Comparison of ENCODE assay signal across 1 cellular context in the genomic region with DNA sequence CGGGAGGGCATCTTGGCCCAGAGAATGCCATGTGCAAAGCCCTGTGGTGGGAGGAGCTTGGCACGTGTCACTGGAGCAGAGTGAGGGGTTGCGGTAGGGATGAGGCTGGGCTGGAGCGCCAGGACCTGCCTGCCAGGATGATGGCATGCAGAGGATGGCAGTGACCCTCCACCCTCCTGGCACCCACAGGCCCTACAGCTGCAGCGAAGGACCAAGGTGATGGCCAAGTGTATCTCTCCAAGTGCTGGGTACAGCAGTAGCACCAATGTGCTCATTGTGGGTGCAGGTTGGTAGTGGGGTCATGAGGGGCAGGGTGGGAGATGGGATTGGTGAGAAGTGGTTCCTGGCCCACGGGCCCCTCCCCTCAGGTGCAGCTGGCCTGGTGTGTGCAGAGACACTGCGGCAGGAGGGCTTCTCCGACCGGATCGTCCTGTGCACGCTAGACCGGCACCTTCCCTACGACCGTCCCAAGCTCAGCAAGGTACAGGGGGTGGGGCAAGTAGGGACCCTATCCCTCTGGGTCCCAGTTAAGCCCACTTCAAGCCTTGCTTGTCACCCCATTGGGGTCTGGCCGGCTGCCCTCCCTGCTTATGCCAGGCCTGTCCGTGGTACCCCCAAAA.
A peak's percentile ranks its signal among the peaks of the same experiment; 100 is the strongest.
TF ChIP-seq lines count a peak whose summit lies in the region.

No MANE protein-coding gene starts in this region.

TF ChIP-seq in K562, 482 proteins besides CTCF, POLR2A, EP300 and RAD21 (continues in another document):
- TF ChIP-seq HDAC6 (IDR thresholded peaks at IDR 0.05; ENCODE audit: low read depth, low read length) (0 out of 2 replicates have a peak, but pooled peaks have one; percentile 40), PYGO2 (tag; IDR thresholded peaks at IDR 0.05) (no peak), ZNF41 (CRISPR knock-in tag; conservative IDR thresholded peaks at IDR 0.05) (no peak), ARNT (IDR thresholded peaks at IDR 0.05) (no peak), FIP1L1 (IDR thresholded peaks at IDR 0.05; ENCODE audit: low read depth, low read length, poor library complexity, severe bottlenecking) (no peak), EGR1 (conservative IDR thresholded peaks at IDR 0.05) (no peak), BHLHE40 (IDR thresholded peaks at IDR 0.05; ENCODE audit: low read length) (0 out of 2 replicates have a peak, but pooled peaks have one; percentile 16), CBX3 (IDR thresholded peaks at IDR 0.05; ENCODE audit: borderline replicate concordance in 1 of 2, low read length in 2 of 2) (peak in 1 of 2 experiments; percentile 14; a peak in 1 of 3 replicates), CHD1 (IDR thresholded peaks at IDR 0.05; ENCODE audit: low read length) (no peak), NFIX (CRISPR knock-in tag; IDR thresholded peaks at IDR 0.05; ENCODE audit: low read depth) (no peak), ZFP1 (CRISPR knock-in tag; IDR thresholded peaks at IDR 0.05) (no peak), STAT5B (CRISPR knock-in tag; IDR thresholded peaks at IDR 0.05) (no peak), RBM22 (IDR thresholded peaks at IDR 0.05; ENCODE audit: low read depth, low read length, poor library complexity, severe bottlenecking) (no peak), RAD51 (IDR thresholded peaks at IDR 0.05; ENCODE audit: borderline replicate concordance, low read depth) (no peak), ZNF197 (CRISPR knock-in tag; IDR thresholded peaks at IDR 0.05; ENCODE audit: low read depth) (no peak), SREBF1 (IDR thresholded peaks at IDR 0.05; ENCODE audit: borderline replicate concordance, low read depth, low read length) (no peak), NELFE (IDR thresholded peaks at IDR 0.05; ENCODE audit: insufficient read depth, insufficient read length) (no peak), NR2F6 (CRISPR knock-in tag; IDR thresholded peaks at IDR 0.05) (no peak), GATAD2B (IDR thresholded peaks at IDR 0.05; ENCODE audit: borderline replicate concordance) (no peak), RBBP5 (IDR thresholded peaks at IDR 0.05; ENCODE audit: borderline replicate concordance, insufficient read depth, low read length, poor library complexity, severe bottlenecking) (peak; percentile 43), MEIS2 (IDR thresholded peaks at IDR 0.05; ENCODE audit: partially characterized antibody) (no peak), EZH2 (IDR thresholded peaks at IDR 0.05; ENCODE audit: borderline replicate concordance, low read depth, low read length) (peak; percentile 87; the same call in 1 of the 2 replicates)
- TF ChIP-seq, protein P1, sequence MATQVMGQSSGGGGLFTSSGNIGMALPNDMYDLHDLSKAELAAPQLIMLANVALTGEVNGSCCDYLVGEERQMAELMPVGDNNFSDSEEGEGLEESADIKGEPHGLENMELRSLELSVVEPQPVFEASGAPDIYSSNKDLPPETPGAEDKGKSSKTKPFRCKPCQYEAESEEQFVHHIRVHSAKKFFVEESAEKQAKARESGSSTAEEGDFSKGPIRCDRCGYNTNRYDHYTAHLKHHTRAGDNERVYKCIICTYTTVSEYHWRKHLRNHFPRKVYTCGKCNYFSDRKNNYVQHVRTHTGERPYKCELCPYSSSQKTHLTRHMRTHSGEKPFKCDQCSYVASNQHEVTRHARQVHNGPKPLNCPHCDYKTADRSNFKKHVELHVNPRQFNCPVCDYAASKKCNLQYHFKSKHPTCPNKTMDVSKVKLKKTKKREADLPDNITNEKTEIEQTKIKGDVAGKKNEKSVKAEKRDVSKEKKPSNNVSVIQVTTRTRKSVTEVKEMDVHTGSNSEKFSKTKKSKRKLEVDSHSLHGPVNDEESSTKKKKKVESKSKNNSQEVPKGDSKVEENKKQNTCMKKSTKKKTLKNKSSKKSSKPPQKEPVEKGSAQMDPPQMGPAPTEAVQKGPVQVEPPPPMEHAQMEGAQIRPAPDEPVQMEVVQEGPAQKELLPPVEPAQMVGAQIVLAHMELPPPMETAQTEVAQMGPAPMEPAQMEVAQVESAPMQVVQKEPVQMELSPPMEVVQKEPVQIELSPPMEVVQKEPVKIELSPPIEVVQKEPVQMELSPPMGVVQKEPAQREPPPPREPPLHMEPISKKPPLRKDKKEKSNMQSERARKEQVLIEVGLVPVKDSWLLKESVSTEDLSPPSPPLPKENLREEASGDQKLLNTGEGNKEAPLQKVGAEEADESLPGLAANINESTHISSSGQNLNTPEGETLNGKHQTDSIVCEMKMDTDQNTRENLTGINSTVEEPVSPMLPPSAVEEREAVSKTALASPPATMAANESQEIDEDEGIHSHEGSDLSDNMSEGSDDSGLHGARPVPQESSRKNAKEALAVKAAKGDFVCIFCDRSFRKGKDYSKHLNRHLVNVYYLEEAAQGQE (CRISPR knock-in tag; IDR thresholded peaks at IDR 0.05; ENCODE audit: low read depth), result peak; percentile 80; the same call in 1 of the 2 replicates
- TF ChIP-seq, protein P2, sequence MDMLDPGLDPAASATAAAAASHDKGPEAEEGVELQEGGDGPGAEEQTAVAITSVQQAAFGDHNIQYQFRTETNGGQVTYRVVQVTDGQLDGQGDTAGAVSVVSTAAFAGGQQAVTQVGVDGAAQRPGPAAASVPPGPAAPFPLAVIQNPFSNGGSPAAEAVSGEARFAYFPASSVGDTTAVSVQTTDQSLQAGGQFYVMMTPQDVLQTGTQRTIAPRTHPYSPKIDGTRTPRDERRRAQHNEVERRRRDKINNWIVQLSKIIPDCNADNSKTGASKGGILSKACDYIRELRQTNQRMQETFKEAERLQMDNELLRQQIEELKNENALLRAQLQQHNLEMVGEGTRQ (CRISPR knock-in tag; IDR thresholded peaks at IDR 0.05), result no peak
- TF ChIP-seq, protein P3, sequence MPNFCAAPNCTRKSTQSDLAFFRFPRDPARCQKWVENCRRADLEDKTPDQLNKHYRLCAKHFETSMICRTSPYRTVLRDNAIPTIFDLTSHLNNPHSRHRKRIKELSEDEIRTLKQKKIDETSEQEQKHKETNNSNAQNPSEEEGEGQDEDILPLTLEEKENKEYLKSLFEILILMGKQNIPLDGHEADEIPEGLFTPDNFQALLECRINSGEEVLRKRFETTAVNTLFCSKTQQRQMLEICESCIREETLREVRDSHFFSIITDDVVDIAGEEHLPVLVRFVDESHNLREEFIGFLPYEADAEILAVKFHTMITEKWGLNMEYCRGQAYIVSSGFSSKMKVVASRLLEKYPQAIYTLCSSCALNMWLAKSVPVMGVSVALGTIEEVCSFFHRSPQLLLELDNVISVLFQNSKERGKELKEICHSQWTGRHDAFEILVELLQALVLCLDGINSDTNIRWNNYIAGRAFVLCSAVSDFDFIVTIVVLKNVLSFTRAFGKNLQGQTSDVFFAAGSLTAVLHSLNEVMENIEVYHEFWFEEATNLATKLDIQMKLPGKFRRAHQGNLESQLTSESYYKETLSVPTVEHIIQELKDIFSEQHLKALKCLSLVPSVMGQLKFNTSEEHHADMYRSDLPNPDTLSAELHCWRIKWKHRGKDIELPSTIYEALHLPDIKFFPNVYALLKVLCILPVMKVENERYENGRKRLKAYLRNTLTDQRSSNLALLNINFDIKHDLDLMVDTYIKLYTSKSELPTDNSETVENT (CRISPR knock-in tag; IDR thresholded peaks at IDR 0.05), result peak; percentile 16; the same call in 1 of the 2 replicates
- TF ChIP-seq, protein P4, sequence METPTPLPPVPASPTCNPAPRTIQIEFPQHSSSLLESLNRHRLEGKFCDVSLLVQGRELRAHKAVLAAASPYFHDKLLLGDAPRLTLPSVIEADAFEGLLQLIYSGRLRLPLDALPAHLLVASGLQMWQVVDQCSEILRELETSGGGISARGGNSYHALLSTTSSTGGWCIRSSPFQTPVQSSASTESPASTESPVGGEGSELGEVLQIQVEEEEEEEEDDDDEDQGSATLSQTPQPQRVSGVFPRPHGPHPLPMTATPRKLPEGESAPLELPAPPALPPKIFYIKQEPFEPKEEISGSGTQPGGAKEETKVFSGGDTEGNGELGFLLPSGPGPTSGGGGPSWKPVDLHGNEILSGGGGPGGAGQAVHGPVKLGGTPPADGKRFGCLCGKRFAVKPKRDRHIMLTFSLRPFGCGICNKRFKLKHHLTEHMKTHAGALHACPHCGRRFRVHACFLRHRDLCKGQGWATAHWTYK (CRISPR knock-in tag; IDR thresholded peaks at IDR 0.05), result no peak
- TF ChIP-seq, protein P5, sequence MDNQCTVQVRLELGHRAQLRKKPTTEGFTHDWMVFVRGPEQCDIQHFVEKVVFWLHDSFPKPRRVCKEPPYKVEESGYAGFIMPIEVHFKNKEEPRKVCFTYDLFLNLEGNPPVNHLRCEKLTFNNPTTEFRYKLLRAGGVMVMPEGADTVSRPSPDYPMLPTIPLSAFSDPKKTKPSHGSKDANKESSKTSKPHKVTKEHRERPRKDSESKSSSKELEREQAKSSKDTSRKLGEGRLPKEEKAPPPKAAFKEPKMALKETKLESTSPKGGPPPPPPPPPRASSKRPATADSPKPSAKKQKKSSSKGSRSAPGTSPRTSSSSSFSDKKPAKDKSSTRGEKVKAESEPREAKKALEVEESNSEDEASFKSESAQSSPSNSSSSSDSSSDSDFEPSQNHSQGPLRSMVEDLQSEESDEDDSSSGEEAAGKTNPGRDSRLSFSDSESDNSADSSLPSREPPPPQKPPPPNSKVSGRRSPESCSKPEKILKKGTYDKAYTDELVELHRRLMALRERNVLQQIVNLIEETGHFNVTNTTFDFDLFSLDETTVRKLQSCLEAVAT (IDR thresholded peaks at IDR 0.05), result no peak
- TF ChIP-seq, protein P6, sequence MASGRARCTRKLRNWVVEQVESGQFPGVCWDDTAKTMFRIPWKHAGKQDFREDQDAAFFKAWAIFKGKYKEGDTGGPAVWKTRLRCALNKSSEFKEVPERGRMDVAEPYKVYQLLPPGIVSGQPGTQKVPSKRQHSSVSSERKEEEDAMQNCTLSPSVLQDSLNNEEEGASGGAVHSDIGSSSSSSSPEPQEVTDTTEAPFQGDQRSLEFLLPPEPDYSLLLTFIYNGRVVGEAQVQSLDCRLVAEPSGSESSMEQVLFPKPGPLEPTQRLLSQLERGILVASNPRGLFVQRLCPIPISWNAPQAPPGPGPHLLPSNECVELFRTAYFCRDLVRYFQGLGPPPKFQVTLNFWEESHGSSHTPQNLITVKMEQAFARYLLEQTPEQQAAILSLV (tag; IDR thresholded peaks at IDR 0.05), result no peak
- TF ChIP-seq, protein P7, sequence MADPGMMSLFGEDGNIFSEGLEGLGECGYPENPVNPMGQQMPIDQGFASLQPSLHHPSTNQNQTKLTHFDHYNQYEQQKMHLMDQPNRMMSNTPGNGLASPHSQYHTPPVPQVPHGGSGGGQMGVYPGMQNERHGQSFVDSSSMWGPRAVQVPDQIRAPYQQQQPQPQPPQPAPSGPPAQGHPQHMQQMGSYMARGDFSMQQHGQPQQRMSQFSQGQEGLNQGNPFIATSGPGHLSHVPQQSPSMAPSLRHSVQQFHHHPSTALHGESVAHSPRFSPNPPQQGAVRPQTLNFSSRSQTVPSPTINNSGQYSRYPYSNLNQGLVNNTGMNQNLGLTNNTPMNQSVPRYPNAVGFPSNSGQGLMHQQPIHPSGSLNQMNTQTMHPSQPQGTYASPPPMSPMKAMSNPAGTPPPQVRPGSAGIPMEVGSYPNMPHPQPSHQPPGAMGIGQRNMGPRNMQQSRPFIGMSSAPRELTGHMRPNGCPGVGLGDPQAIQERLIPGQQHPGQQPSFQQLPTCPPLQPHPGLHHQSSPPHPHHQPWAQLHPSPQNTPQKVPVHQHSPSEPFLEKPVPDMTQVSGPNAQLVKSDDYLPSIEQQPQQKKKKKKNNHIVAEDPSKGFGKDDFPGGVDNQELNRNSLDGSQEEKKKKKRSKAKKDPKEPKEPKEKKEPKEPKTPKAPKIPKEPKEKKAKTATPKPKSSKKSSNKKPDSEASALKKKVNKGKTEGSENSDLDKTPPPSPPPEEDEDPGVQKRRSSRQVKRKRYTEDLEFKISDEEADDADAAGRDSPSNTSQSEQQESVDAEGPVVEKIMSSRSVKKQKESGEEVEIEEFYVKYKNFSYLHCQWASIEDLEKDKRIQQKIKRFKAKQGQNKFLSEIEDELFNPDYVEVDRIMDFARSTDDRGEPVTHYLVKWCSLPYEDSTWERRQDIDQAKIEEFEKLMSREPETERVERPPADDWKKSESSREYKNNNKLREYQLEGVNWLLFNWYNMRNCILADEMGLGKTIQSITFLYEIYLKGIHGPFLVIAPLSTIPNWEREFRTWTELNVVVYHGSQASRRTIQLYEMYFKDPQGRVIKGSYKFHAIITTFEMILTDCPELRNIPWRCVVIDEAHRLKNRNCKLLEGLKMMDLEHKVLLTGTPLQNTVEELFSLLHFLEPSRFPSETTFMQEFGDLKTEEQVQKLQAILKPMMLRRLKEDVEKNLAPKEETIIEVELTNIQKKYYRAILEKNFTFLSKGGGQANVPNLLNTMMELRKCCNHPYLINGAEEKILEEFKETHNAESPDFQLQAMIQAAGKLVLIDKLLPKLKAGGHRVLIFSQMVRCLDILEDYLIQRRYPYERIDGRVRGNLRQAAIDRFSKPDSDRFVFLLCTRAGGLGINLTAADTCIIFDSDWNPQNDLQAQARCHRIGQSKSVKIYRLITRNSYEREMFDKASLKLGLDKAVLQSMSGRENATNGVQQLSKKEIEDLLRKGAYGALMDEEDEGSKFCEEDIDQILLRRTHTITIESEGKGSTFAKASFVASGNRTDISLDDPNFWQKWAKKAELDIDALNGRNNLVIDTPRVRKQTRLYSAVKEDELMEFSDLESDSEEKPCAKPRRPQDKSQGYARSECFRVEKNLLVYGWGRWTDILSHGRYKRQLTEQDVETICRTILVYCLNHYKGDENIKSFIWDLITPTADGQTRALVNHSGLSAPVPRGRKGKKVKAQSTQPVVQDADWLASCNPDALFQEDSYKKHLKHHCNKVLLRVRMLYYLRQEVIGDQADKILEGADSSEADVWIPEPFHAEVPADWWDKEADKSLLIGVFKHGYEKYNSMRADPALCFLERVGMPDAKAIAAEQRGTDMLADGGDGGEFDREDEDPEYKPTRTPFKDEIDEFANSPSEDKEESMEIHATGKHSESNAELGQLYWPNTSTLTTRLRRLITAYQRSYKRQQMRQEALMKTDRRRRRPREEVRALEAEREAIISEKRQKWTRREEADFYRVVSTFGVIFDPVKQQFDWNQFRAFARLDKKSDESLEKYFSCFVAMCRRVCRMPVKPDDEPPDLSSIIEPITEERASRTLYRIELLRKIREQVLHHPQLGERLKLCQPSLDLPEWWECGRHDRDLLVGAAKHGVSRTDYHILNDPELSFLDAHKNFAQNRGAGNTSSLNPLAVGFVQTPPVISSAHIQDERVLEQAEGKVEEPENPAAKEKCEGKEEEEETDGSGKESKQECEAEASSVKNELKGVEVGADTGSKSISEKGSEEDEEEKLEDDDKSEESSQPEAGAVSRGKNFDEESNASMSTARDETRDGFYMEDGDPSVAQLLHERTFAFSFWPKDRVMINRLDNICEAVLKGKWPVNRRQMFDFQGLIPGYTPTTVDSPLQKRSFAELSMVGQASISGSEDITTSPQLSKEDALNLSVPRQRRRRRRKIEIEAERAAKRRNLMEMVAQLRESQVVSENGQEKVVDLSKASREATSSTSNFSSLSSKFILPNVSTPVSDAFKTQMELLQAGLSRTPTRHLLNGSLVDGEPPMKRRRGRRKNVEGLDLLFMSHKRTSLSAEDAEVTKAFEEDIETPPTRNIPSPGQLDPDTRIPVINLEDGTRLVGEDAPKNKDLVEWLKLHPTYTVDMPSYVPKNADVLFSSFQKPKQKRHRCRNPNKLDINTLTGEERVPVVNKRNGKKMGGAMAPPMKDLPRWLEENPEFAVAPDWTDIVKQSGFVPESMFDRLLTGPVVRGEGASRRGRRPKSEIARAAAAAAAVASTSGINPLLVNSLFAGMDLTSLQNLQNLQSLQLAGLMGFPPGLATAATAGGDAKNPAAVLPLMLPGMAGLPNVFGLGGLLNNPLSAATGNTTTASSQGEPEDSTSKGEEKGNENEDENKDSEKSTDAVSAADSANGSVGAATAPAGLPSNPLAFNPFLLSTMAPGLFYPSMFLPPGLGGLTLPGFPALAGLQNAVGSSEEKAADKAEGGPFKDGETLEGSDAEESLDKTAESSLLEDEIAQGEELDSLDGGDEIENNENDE (IDR thresholded peaks at IDR 0.05; ENCODE audit: low read depth, low read length), result no peak
- TF ChIP-seq, protein P8, sequence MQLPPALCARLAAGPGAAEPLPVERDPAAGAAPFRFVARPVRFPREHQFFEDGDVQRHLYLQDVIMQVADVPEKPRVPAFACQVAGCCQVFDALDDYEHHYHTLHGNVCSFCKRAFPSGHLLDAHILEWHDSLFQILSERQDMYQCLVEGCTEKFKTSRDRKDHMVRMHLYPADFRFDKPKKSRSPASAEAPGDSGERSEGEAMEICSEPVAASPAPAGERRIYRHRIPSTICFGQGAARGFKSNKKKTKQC (CRISPR knock-in tag; IDR thresholded peaks at IDR 0.05), result no peak
